ENCODE assay signal across 10 cellular contexts in the genomic region with DNA sequence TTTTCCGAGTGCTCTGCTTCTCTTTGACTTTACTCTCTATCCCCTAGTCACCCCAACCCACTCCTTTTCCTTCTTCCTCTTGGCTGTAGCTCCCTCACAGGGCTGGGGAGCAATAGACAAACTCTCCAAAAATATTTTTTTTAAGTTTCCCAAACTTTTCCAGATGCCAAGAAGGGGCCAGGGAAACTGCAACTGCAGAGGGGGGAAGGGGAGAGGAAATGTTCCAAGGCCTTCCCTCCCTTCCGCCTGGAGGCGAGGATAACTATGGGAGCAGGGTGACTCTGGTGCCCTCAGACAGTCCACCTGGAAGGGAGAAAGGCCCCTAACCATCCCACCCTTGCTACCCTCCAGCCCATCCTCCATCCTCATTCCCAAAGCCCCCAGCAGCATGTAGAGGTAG. TPM values are rescaled to one million over a fixed set of nuclear protein-coding genes. Genes with fewer than 3 reads are reported as not detected.
DNase-seq lines count a peak whose midpoint lies in the region; FAIRE-seq and TF ChIP-seq lines count a peak whose summit lies in the region.
"Had no signal": no experiment of that assay in that cellular context is flagged by ENCODE, and none has a peak within 500 bp of the region (broad histone marks: within the 10 kb centered on the region; RNA-seq: fewer than 3 reads in every experiment).

No MANE protein-coding gene starts in this region.

- peaks cover 1 to 4% of the 10 kb centered on the region in 2 donors for H3K27me3 Mint-ChIP-seq in CD4-positive, alpha-beta memory T cell

- POLR2A ChIA-PET in endothelial cell of umbilical vein (lab: Charles Lee), result no interaction called here
- POLR2A ChIA-PET in CD4-positive, alpha-beta memory T cell (lab: Charles Lee; ENCODE audit: partially characterized antibody), result no interaction called here

- no peak overlapping the region for H3K27ac Mint-ChIP-seq in CD4-positive, alpha-beta memory T cell
- H3K27ac Mint-ChIP-seq: natural killer cell had no signal

- H3K36me3 Mint-ChIP-seq in CD4-positive, alpha-beta memory T cell, result no peaks in the 10 kb centered on the region
- H3K36me3 Mint-ChIP-seq: natural killer cell had no signal

- H3K27ac ChIP-seq in endothelial cell of umbilical vein (ENCODE audit: insufficient read depth, low read depth, low read length) (peak overlapping the region; percentile 72), muscle layer of colon (ENCODE audit: low read depth, low read length) (peak overlapping the region; percentile 92), tibial nerve (peak overlapping the region; percentile 93 to 100 (median 96))
- H3K27ac ChIP-seq in CD4-positive, alpha-beta memory T cell (ENCODE audit: low read depth, low read length), result no peak overlapping the region

- no peaks in the 10 kb centered on the region for H4K20me1 ChIP-seq in endothelial cell of umbilical vein (replicated peaks; ENCODE audit: control insufficient read depth, extremely low read depth, insufficient read depth, low read length)

- WGBS in tibial nerve, 2 donors, result 20 to 24% methylated on average over 3 of the region's 3 CpGs

- H3K79me2 ChIP-seq in endothelial cell of umbilical vein (ENCODE audit: control insufficient read depth, insufficient read depth, low read length), result no peaks in the 10 kb centered on the region

- TF ChIP-seq POLR2A in endothelial cell of umbilical vein (IDR thresholded peaks at IDR 0.05; ENCODE audit: low read depth, low read length) (no peak), tibial nerve (IDR thresholded peaks at IDR 0.05) (no peak)

- peaks cover 65% of the 10 kb centered on the region for H3K4me1 ChIP-seq in endothelial cell of umbilical vein (ENCODE audit: control insufficient read depth, extremely low read depth, insufficient read depth, low read length)
- peaks cover 84% of the 10 kb centered on the region for H3K4me1 ChIP-seq in muscle layer of colon (ENCODE audit: insufficient read depth, low read length)
- H3K4me1 ChIP-seq in tibial nerve, result peaks cover 26 to 92% (median 78%) of the 10 kb centered on the region in 4 donors
- peaks cover 7% of the 10 kb centered on the region for H3K4me1 ChIP-seq in CD4-positive, alpha-beta memory T cell (ENCODE audit: insufficient read depth, low read length)

- peak; percentile 61 for DNase-seq in M059J (ENCODE audit: low read depth)
- DNase-seq in endothelial cell of umbilical vein (ENCODE audit: low read depth, low spot score), result no peak
- DNase-seq in tibial nerve (ENCODE audit: low spot score in 2 of 2), result no peak
- no peak for DNase-seq in NCI-H345 treated with DMSO at 0.1 percent for 48 hours (lab: John Stamatoyannopoulos, UW; ENCODE audit: unreplicated experiment)
- DNase-seq in activated CD4-positive, alpha-beta T cell treated with anti-CD3 and anti-CD28 coated beads for 48 hours, result no peak
- DNase-seq in CD4-positive, alpha-beta memory T cell, result no peak
- no peak for DNase-seq in NCI-H82 (lab: John Stamatoyannopoulos, UW)
- DNase-seq: activated T-cell treated with anti-CD3 and anti-CD28 coated beads for 4 hours, natural killer cell had no signal

- CTCF ChIA-PET in endothelial cell of umbilical vein (lab: Charles Lee), result interaction anchor here (1.0 to 15.7 kb wide), 10 partner anchors 8 to 88 kb away, joined by 3 to 463 read pairs (median 10); no protein-coding TSS in a partner anchor
- CTCF ChIA-PET in CD4-positive, alpha-beta memory T cell (lab: Charles Lee; ENCODE audit: partially characterized antibody), result interaction anchor here (1.5 to 4.2 kb wide), 2 partner anchors 8 to 76 kb away, joined by 5 to 24 read pairs; no protein-coding TSS in a partner anchor

- peak overlapping the region; percentile 8 for H3K4me2 ChIP-seq in endothelial cell of umbilical vein (ENCODE audit: insufficient read depth, low read length)

- intact Hi-C loops in endothelial cell of umbilical vein (cut with micrococcal nuclease), result loop anchor here (5.0 kb wide), 1 partner anchor 39 kb away; no protein-coding TSS in a partner anchor
- intact Hi-C loops in CD4-positive, alpha-beta memory T cell (cut with micrococcal nuclease), result no loop called here

- TF ChIP-seq CTCF in endothelial cell of umbilical vein (IDR thresholded peaks at IDR 0.05; ENCODE audit: extremely low read depth in 1 of 2, insufficient read depth in 1 of 2, low read depth in 1 of 2, low read length in 2 of 2), result no peak
- no peak for TF ChIP-seq CTCF in tibial nerve (IDR thresholded peaks at IDR 0.05)

- H3K9me3 Mint-ChIP-seq in CD4-positive, alpha-beta memory T cell, result no peaks in the 10 kb centered on the region
- H3K9me3 Mint-ChIP-seq: natural killer cell had no signal

- H3K9ac ChIP-seq in endothelial cell of umbilical vein (replicated peaks; ENCODE audit: extremely low read depth, insufficient read depth, low read length) (peak overlapping the region; percentile 59), muscle layer of colon (ENCODE audit: low read length) (peak overlapping the region; percentile 59)

- no peak for TF ChIP-seq EP300 in tibial nerve (IDR thresholded peaks at IDR 0.05)

- FAIRE-seq in endothelial cell of umbilical vein (lab: Jason Lieb, UNC), result peak; percentile 35

- dilution Hi-C loops in endothelial cell of umbilical vein (cut with MboI; ENCODE audit: extremely low pct_ligation_motif_present, low sequenced_read_pairs), result no loop called here

- H3K9me1 ChIP-seq in endothelial cell of umbilical vein (replicated peaks; ENCODE audit: control insufficient read depth, extremely low read depth, insufficient read depth, low read length), result no peaks in the 10 kb centered on the region

- H2AFZ ChIP-seq in endothelial cell of umbilical vein (ENCODE audit: low read depth, low read length), result no peak overlapping the region

- H3K36me3 ChIP-seq in endothelial cell of umbilical vein (ENCODE audit: control insufficient read depth in 2 of 2, extremely low read depth in 1 of 2, insufficient read depth in 2 of 2, low read length in 2 of 2) (no peaks in the 10 kb centered on the region), muscle layer of colon (ENCODE audit: insufficient read depth, low read length) (no peaks in the 10 kb centered on the region), tibial nerve (no peaks in the 10 kb centered on the region)
- no peaks in the 10 kb centered on the region for H3K36me3 ChIP-seq in CD4-positive, alpha-beta memory T cell (ENCODE audit: insufficient read depth, low read length)

- H3K4me3 Mint-ChIP-seq in CD4-positive, alpha-beta memory T cell, result no peak overlapping the region
- H3K4me3 Mint-ChIP-seq: natural killer cell had no signal

- H3K4me1 Mint-ChIP-seq in CD4-positive, alpha-beta memory T cell, result peaks cover 2 to 10% (median 7%) of the 10 kb centered on the region in 4 donors

- H3K9me3 ChIP-seq in endothelial cell of umbilical vein (replicated peaks; ENCODE audit: control insufficient read depth, insufficient read depth, low read length), result no peaks in the 10 kb centered on the region
- no peaks in the 10 kb centered on the region for H3K9me3 ChIP-seq in muscle layer of colon (ENCODE audit: low read length)
- H3K9me3 ChIP-seq in tibial nerve, result no peaks in the 10 kb centered on the region
- H3K9me3 ChIP-seq in CD4-positive, alpha-beta memory T cell (ENCODE audit: control insufficient read depth in 1 of 2, low read length in 2 of 2), result no peaks in the 10 kb centered on the region

- H3K4me3 ChIP-seq in endothelial cell of umbilical vein (replicated peaks in 1 of 3; ENCODE audit: insufficient read depth in 1 of 3, low read depth in 1 of 3, low read length in 3 of 3), result no peak overlapping the region
- H3K4me3 ChIP-seq in muscle layer of colon (ENCODE audit: low read depth in 1 of 2, low read length in 2 of 2), result peak overlapping the region in 1 of 2 donors; percentile 37
- no peak overlapping the region for H3K4me3 ChIP-seq in tibial nerve
- H3K4me3 ChIP-seq in CD4-positive, alpha-beta memory T cell (ENCODE audit: low read length in 2 of 2), result no peak overlapping the region

- no TSS peak for BruUV-seq in endothelial cell of umbilical vein (replicated peaks; lab: Mats Ljungman, UMichigan)

- H3K27me3 ChIP-seq in endothelial cell of umbilical vein (ENCODE audit: control insufficient read depth in 2 of 2, insufficient read depth in 2 of 2, low read length in 2 of 2), result no peaks in the 10 kb centered on the region
- H3K27me3 ChIP-seq in muscle layer of colon (ENCODE audit: control insufficient read depth in 1 of 2, insufficient read depth in 2 of 2, low read length in 2 of 2), result no peaks in the 10 kb centered on the region
- no peaks in the 10 kb centered on the region for H3K27me3 ChIP-seq in tibial nerve
- no peaks in the 10 kb centered on the region for H3K27me3 ChIP-seq in CD4-positive, alpha-beta memory T cell (ENCODE audit: insufficient read depth, low read length)

TF ChIP-seq in endothelial cell of umbilical vein, 7 proteins besides CTCF, POLR2A, EP300 and RAD21 (continues in another document):
- TF ChIP-seq EZH2 (IDR thresholded peaks at IDR 0.05; ENCODE audit: borderline replicate concordance, low read depth, low read length, severe bottlenecking) (no peak), JUN (IDR thresholded peaks at IDR 0.05; ENCODE audit: borderline replicate concordance, insufficient read depth, insufficient read length, low read depth) (no peak)

RNA-seq across cellular contexts. Expression of a gene that starts 49.4 kb away (rescaled TPM):
- total RNA-seq in M059J (2014; rRNA removed; shearing (Covaris generic)), result not detected in 2 replicates
- total RNA-seq in endothelial cell of umbilical vein, result 74.4 and 91.5 TPM in 2 replicates
- 87.3 and 141 TPM in 2 replicates for polyA plus RNA-seq in endothelial cell of umbilical vein
- polyA plus RNA-seq in endothelial cell of umbilical vein (2011; cell fraction: cytosol; rRNA removed), result 40.8 and 60.9 TPM in 2 replicates
- polyA plus RNA-seq in endothelial cell of umbilical vein (2011; cell fraction: nucleus; rRNA removed), result 42.5 and 44.4 TPM in 2 replicates
- polyA plus RNA-seq in endothelial cell of umbilical vein (2012), result 47.3 and 75.1 TPM in 2 replicates
- 16.2 and 18.2 TPM in 2 replicates for polyA minus RNA-seq in endothelial cell of umbilical vein
- polyA minus RNA-seq in endothelial cell of umbilical vein (2011; cell fraction: cytosol; rRNA and poly(A)+ RNA removed), result not detected
- polyA minus RNA-seq in endothelial cell of umbilical vein (2011; cell fraction: nucleus; rRNA and poly(A)+ RNA removed), result 9.0 and 18.8 TPM in 2 replicates
- 10 to 100 TPM; 21.1 to 43.5 (median 25.8) TPM for total RNA-seq in tibial nerve
- 10 to 100 TPM; 16.1 to 16.9 TPM for total RNA-seq in CD4-positive, alpha-beta memory T cell
- polyA plus RNA-seq in CD4-positive, alpha-beta memory T cell, result 1 to 10 TPM; 2.3 to 9.4 TPM

RNA-seq across cellular contexts. Expression of a gene that starts 58.0 kb away (rescaled TPM):
- total RNA-seq in M059J (2014; rRNA removed; shearing (Covaris generic)), result 38.5 and 52.0 TPM in 2 replicates
- total RNA-seq in endothelial cell of umbilical vein, result 18.7 and 37.7 TPM in 2 replicates
- polyA plus RNA-seq in endothelial cell of umbilical vein, result 8.7 and 9.8 TPM in 2 replicates
- polyA plus RNA-seq in endothelial cell of umbilical vein (2011; cell fraction: cytosol; rRNA removed), result 11.9 and 12.6 TPM in 2 replicates
- 8.6 and 11.6 TPM in 2 replicates for polyA plus RNA-seq in endothelial cell of umbilical vein (2011; cell fraction: nucleus; rRNA removed)
- polyA plus RNA-seq in endothelial cell of umbilical vein (2012), result 22.4 and 30.5 TPM in 2 replicates
- polyA minus RNA-seq in endothelial cell of umbilical vein, result 7.3 and 7.7 TPM in 2 replicates
- 1.3 TPM for polyA minus RNA-seq in endothelial cell of umbilical vein (2011; cell fraction: cytosol; rRNA and poly(A)+ RNA removed)
- polyA minus RNA-seq in endothelial cell of umbilical vein (2011; cell fraction: nucleus; rRNA and poly(A)+ RNA removed), result 5.5 and 7.2 TPM in 2 replicates
- total RNA-seq in tibial nerve, result 10 to 100 TPM; 39.8 to 55.8 (median 48.2) TPM
- total RNA-seq in CD4-positive, alpha-beta memory T cell, result 1 to 10 TPM; 4.0 to 5.4 TPM
- polyA plus RNA-seq in CD4-positive, alpha-beta memory T cell, result under 1 TPM in 1 of 2 donors, not detected in 1; 0.09 TPM

Comparison
In these comparisons a context has a peak if more than half of its experiments do, and no peak if none do; other contexts are left out.
1. RNA of a gene that starts 49.4 kb away (total RNA-seq): 74.4 to 91.5 TPM in endothelial cell of umbilical vein, 21.1 to 43.5 TPM in tibial nerve and 16.1 to 16.9 TPM in CD4-positive, alpha-beta memory T cell; not detected in M059J; every median in the first group is over 10 times any median in the second.